ENCODE assay signal across 24 cellular contexts in genomic region chr4:23572382-23572781, GRCh38.
DNase-seq lines count a peak whose midpoint lies in the region; ATAC-seq and TF ChIP-seq lines count a peak whose summit lies in the region.
"Had no signal": no experiment of that assay in that cellular context is flagged by ENCODE, and none has a peak within 500 bp of the region (broad histone marks: within the 10 kb centered on the region; RNA-seq: fewer than 3 reads in every experiment).

No MANE protein-coding gene starts in this region.

- no peak overlapping the region for H2BK120ac ChIP-seq in neuronal stem cell (ENCODE audit: low read depth, low read length)

- no peaks in the 10 kb centered on the region for H3K4me1 ChIP-seq in neuronal stem cell (ENCODE audit: control insufficient read depth in 2 of 2, insufficient read depth in 1 of 2, low read depth in 1 of 2, low read length in 2 of 2)
- H3K4me1 ChIP-seq: BE2C, BLaER1 had no signal

- H3K14ac ChIP-seq in neuronal stem cell (ENCODE audit: low read length), result no peak overlapping the region

- H3K27ac ChIP-seq in neuronal stem cell (replicated peaks; ENCODE audit: low read length), result no peak overlapping the region
- H3K27ac ChIP-seq: BLaER1 had no signal

- H2AFZ ChIP-seq in neuronal stem cell (ENCODE audit: low read length), result no peak overlapping the region

- H2BK12ac ChIP-seq in neuronal stem cell (ENCODE audit: low read length), result no peak overlapping the region

- no peak overlapping the region for H3K4me3 Mint-ChIP-seq in WTC11
- no peak overlapping the region for H3K4me3 Mint-ChIP-seq in chondrocyte (ENCODE audit: unreplicated experiment)
- H3K4me3 Mint-ChIP-seq: CD14-positive monocyte; CD4-positive, alpha-beta memory T cell; CD4-positive, CD25-positive, alpha-beta regulatory T cell; CD8-positive, alpha-beta memory T cell had no signal

- ATAC-seq in WTC11 (peak; percentile 30; the same call in 1 of the 2 replicates), GM21381 (IDR thresholded peaks at IDR 0.05; ENCODE audit: unreplicated experiment) (no peak)
- ATAC-seq: GM12878 had no signal

- H3K27me3 Mint-ChIP-seq in WTC11 (ENCODE audit: low read depth), result no peaks in the 10 kb centered on the region; the same call in 1 of the 2 replicates
- no peaks in the 10 kb centered on the region for H3K27me3 Mint-ChIP-seq in chondrocyte (ENCODE audit: low read depth)
- H3K27me3 Mint-ChIP-seq: CD4-positive, alpha-beta memory T cell; CD4-positive, CD25-positive, alpha-beta regulatory T cell; CD8-positive, alpha-beta memory T cell had no signal

- H3K27ac Mint-ChIP-seq in WTC11 (no peak overlapping the region), chondrocyte (ENCODE audit: unreplicated experiment) (no peak overlapping the region)
- H3K27ac Mint-ChIP-seq: CD4-positive, alpha-beta memory T cell; CD4-positive, CD25-positive, alpha-beta regulatory T cell; CD8-positive, alpha-beta memory T cell had no signal

- TF ChIP-seq CTCF in WTC11 (IDR thresholded peaks at IDR 0.05), result no peak
- TF ChIP-seq CTCF in chondrocyte (IDR thresholded peaks at IDR 0.05), result no peak

- DNase-seq in WTC11 (ENCODE audit: low spot score) (no peak), chondrocyte (ENCODE audit: low spot score) (peak; percentile 72), neuronal stem cell (ENCODE audit: low spot score) (no peak), NCI-H526 treated with DMSO at 0.1 percent for 48 hours (lab: John Stamatoyannopoulos, UW) (no peak), NCI-H446 (lab: John Stamatoyannopoulos, UW) (no peak)
- DNase-seq: 8988T; ACHN; BE2C; C1 segment of cervical spinal cord; CD4-positive, alpha-beta memory T cell; CD4-positive, CD25-positive, alpha-beta regulatory T cell; CD8-positive, alpha-beta memory T cell; COR-L47; DMS 273 treated with DMSO at 0.1 percent for 48 hours; DMS153; DMS53; DMS79; DND-41; EL; GDM1 had no signal

- no peak overlapping the region for H2BK5ac ChIP-seq in neuronal stem cell (ENCODE audit: low read length)

- POLR2A ChIA-PET in WTC11 (lab: Charles Lee), result no interaction called here

- H3K9ac ChIP-seq in neuronal stem cell (ENCODE audit: low read depth, low read length, poor library complexity), result no peak overlapping the region
- H3K9ac ChIP-seq: BLaER1 had no signal

- H3K4me1 Mint-ChIP-seq in WTC11, result peaks cover 20% of the 10 kb centered on the region
- no peaks in the 10 kb centered on the region for H3K4me1 Mint-ChIP-seq in chondrocyte (ENCODE audit: low read depth)
- H3K4me1 Mint-ChIP-seq: CD14-positive monocyte; CD4-positive, alpha-beta memory T cell; CD4-positive, CD25-positive, alpha-beta regulatory T cell; CD8-positive, alpha-beta memory T cell had no signal

- WGBS in neuronal stem cell (ENCODE audit: extremely low coverage in 2 of 2, insufficient read length in 2 of 2, insufficient replicate concordance in 1 of 2), 2 donors, result no CpG with 5 or more reads among the region's 4 CpGs

- H3K9me3 Mint-ChIP-seq in WTC11, result peaks cover 35% of the 10 kb centered on the region
- H3K9me3 Mint-ChIP-seq in chondrocyte (ENCODE audit: low read depth), result no peaks in the 10 kb centered on the region

- H3K4me2 ChIP-seq in neuronal stem cell (ENCODE audit: insufficient read depth, low read length, poor library complexity, severe bottlenecking), result no peak overlapping the region
- H3K4me2 ChIP-seq: BLaER1 had no signal

- H3K79me1 ChIP-seq in neuronal stem cell (ENCODE audit: low read depth, low read length), result no peaks in the 10 kb centered on the region

- no peak overlapping the region for H3K4me3 ChIP-seq in neuronal stem cell (ENCODE audit: low read length in 2 of 2)
- H3K4me3 ChIP-seq: BLaER1, GM12878 had no signal

- peaks cover 27% of the 10 kb centered on the region for H3K36me3 Mint-ChIP-seq in WTC11
- no peaks in the 10 kb centered on the region for H3K36me3 Mint-ChIP-seq in chondrocyte (ENCODE audit: low read depth)
- H3K36me3 Mint-ChIP-seq: CD14-positive monocyte; CD4-positive, alpha-beta memory T cell; CD4-positive, CD25-positive, alpha-beta regulatory T cell; CD8-positive, alpha-beta memory T cell had no signal

- H3K18ac ChIP-seq in neuronal stem cell (ENCODE audit: low read length), result no peak overlapping the region

- no peak overlapping the region for H4K91ac ChIP-seq in neuronal stem cell (ENCODE audit: low read depth, low read length, poor library complexity)

- H3K23ac ChIP-seq in neuronal stem cell (ENCODE audit: low read depth, low read length, poor library complexity), result peak overlapping the region; percentile 34

- no peak overlapping the region for H3K4ac ChIP-seq in neuronal stem cell (ENCODE audit: low read length)

- no peaks in the 10 kb centered on the region for H3K27me3 ChIP-seq in neuronal stem cell (ENCODE audit: control insufficient read depth in 3 of 3, insufficient read depth in 3 of 3, low read depth in 1 of 3, low read length in 3 of 3)
- H3K27me3 ChIP-seq: BE2C, BLaER1 had no signal

- no peak overlapping the region for H2AK5ac ChIP-seq in neuronal stem cell (ENCODE audit: low read depth, low read length)

- no peak overlapping the region for H4K8ac ChIP-seq in neuronal stem cell (ENCODE audit: low read depth, low read length)

- no peaks in the 10 kb centered on the region for H3K36me3 ChIP-seq in neuronal stem cell (replicated peaks in 1 of 2; ENCODE audit: control insufficient read depth in 2 of 2, insufficient read depth in 2 of 2, low read length in 2 of 2)
- H3K36me3 ChIP-seq: BE2C, BLaER1 had no signal

- H2BK15ac ChIP-seq in neuronal stem cell (ENCODE audit: low read length), result no peak overlapping the region

- CTCF ChIA-PET in WTC11 (lab: Charles Lee), result no interaction called here

- peaks cover 0 to 4% of the 10 kb centered on the region in 2 donors for H3K9me3 ChIP-seq in neuronal stem cell (replicated peaks in 1 of 2; ENCODE audit: control insufficient read depth in 2 of 2, insufficient read depth in 1 of 2, low read depth in 1 of 2, low read length in 2 of 2)
- H3K9me3 ChIP-seq: BE2C, BLaER1 had no signal

TF ChIP-seq in WTC11, 78 proteins besides CTCF, POLR2A, EP300 and RAD21:
- TF ChIP-seq ZNF138 (CRISPR knock-in tag; conservative IDR thresholded peaks at IDR 0.05) (no peak), NFE2L1 (CRISPR knock-in tag; IDR thresholded peaks at IDR 0.05) (no peak), ZNF425 (CRISPR knock-in tag; conservative IDR thresholded peaks at IDR 0.05) (no peak), TCF7 (CRISPR knock-in tag; IDR thresholded peaks at IDR 0.05; ENCODE audit: low read depth) (no peak), FOXP1 (CRISPR knock-in tag; IDR thresholded peaks at IDR 0.05; ENCODE audit: borderline replicate concordance) (no peak), ZNF423 (CRISPR knock-in tag; IDR thresholded peaks at IDR 0.05) (no peak), CBFB (CRISPR knock-in tag; IDR thresholded peaks at IDR 0.05; ENCODE audit: low read depth) (no peak), HMGXB4 (CRISPR knock-in tag; IDR thresholded peaks at IDR 0.05) (no peak), GRHL2 (CRISPR knock-in tag; IDR thresholded peaks at IDR 0.05; ENCODE audit: insufficient replicate concordance, severe bottlenecking) (no peak), CREM (CRISPR knock-in tag; IDR thresholded peaks at IDR 0.05) (no peak), TEAD4 (CRISPR knock-in tag; IDR thresholded peaks at IDR 0.05) (no peak), ZNF263 (CRISPR knock-in tag; IDR thresholded peaks at IDR 0.05; ENCODE audit: low read depth) (no peak), ZNF219 (CRISPR knock-in tag; IDR thresholded peaks at IDR 0.05; ENCODE audit: borderline replicate concordance) (no peak), GABPB1 (CRISPR knock-in tag; IDR thresholded peaks at IDR 0.05) (no peak)
